In genomic region chr10:109911903-109912302, GRCh38 we compare ENCODE assay signal across 1 cellular context.
TF ChIP-seq lines count a peak whose summit lies in the region.

No MANE protein-coding gene starts in this region.

TF ChIP-seq in HepG2, 621 proteins besides CTCF, POLR2A, EP300 and RAD21:
- TF ChIP-seq FOXK2 (IDR thresholded peaks at IDR 0.05) (0 out of 2 replicates have a peak, but pooled peaks have one; percentile 7), MAX (IDR thresholded peaks at IDR 0.05) (no peak), CREB1 (IDR thresholded peaks at IDR 0.05) (peak; percentile 14; the same call in 1 of the 2 replicates), CREB1 (CRISPR knock-in tag; IDR thresholded peaks at IDR 0.05) (no peak), ZNF597 (CRISPR knock-in tag; IDR thresholded peaks at IDR 0.05) (no peak), NBN (conservative IDR thresholded peaks at IDR 0.05) (no peak)
